Comparison of ENCODE assay signal across 8 cellular contexts in the genomic region with DNA sequence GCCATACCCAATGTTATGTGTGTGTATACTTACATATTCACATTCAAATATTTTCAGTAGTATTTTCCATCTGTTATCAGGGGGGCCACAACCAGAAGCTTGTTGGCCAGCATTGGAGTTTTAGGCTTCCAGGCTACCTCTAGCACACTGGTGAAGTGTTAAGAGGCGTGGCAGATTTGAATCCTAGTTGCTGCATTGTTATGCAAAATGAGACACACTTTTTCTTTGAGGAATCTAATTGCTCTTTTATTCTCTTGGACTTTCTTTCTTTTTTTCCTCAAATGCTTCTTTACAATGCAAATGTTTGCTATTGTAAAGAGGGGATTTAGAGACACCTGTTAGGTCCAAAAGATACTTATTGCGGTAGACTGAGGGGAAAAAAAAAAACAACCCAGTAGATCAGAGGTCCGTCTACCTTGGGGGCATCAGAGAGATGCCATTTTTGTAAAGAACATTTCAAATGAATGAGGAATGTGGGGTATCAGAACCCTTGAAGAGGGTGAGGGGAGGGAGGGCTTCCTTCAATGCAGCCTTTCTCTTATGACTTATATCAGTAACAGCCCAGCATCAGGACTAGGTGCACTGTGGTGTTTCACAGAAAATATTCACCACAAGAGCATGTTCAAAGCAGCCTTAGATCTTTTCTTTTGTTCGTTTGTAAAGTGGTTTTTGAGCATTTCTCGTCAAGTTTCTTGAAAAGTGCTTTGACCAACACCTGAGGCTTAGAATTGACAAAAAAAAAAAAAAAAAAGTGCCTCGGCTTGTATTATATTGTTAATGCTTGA. TPM values are rescaled to one million over a fixed set of nuclear protein-coding genes. Genes with fewer than 3 reads are reported as not detected.
DNase-seq lines count a peak whose midpoint lies in the region; ATAC-seq, FAIRE-seq and TF ChIP-seq lines count a peak whose summit lies in the region.

No MANE protein-coding gene starts in this region.

- intact Hi-C loops in HepG2 (cut with micrococcal nuclease; ENCODE audit: unreplicated experiment): loop anchor here (5.0 kb wide), 1 partner anchor 48 kb away; no protein-coding TSS in a partner anchor
- intact Hi-C loops in transverse colon (cut with DNase I; ENCODE audit: low total_unique reads): no loop called here
- intact Hi-C loops in left colon (cut with DNase I, micrococcal nuclease): no loop called here

- TF ChIP-seq POLR2A in HepG2 (IDR thresholded peaks at IDR 0.05; ENCODE audit: insufficient read depth in 1 of 2, low read depth in 2 of 2, low read length in 2 of 2) (no peak), transverse colon (IDR thresholded peaks at IDR 0.05) (no peak)

- peak overlapping the region; percentile 68; the same call in 1 of the 2 replicates for H3K9ac ChIP-seq in HepG2 (ENCODE audit: insufficient read depth, low read depth, low read length)

- no peaks in the 10 kb centered on the region for H3K27me3 Mint-ChIP-seq in activated naive CD8-positive, alpha-beta T cell treated with anti-CD3 and anti-CD28 coated beads, Interleukin-2, amount 50 U/mL, for 24 hours

- no peak for ATAC-seq in activated naive CD8-positive, alpha-beta T cell treated with anti-CD3 and anti-CD28 coated beads, Interleukin-2, amount 50 U/mL, for 24 hours
- ATAC-seq in HepG2 (no peak), GM18858 (IDR thresholded peaks at IDR 0.05; ENCODE audit: unreplicated experiment) (no peak), left colon (no peak)

- no peak for FAIRE-seq in HepG2 (lab: Jason Lieb, UNC)

- 73% methylated on average over 6 of the region's 6 CpGs for WGBS in HepG2 (ENCODE audit: low lambda C conversion rate)
- WGBS in transverse colon (ENCODE audit: low coverage in 1 of 2), 2 donors: 30 to 43% methylated on average over 6 of the region's 6 CpGs

- CTCF ChIA-PET in HepG2 (lab: Yijun Ruan, JAX; ENCODE audit: low intra/inter-chr PET ratio, low total read pairs): no interaction called here

- H3K79me2 ChIP-seq in HepG2 (ENCODE audit: insufficient read depth, low read length): peaks cover 29% of the 10 kb centered on the region

- H3K27ac ChIP-seq in HepG2 (ENCODE audit: extremely low read length, insufficient read depth, low read length) (no peak overlapping the region), transverse colon (peak overlapping the region; percentile 95 to 99 (median 96))

- H4K20me1 ChIP-seq in HepG2 (ENCODE audit: insufficient read depth, low read length): no peaks in the 10 kb centered on the region

- peak overlapping the region; percentile 91 for H3K4me3 Mint-ChIP-seq in activated naive CD8-positive, alpha-beta T cell treated with anti-CD3 and anti-CD28 coated beads, Interleukin-2, amount 50 U/mL, for 24 hours

- TF ChIP-seq EP300 in HepG2 (IDR thresholded peaks at IDR 0.05; ENCODE audit: low read depth in 2 of 2, low read length in 2 of 2): no peak
- TF ChIP-seq EP300 in HepG2 (CRISPR knock-in tag; IDR thresholded peaks at IDR 0.05; ENCODE audit: borderline replicate concordance): no peak
- TF ChIP-seq EP300 in transverse colon (IDR thresholded peaks at IDR 0.05; ENCODE audit: low read depth): no peak

- POLR2A ChIA-PET in HepG2 (lab: Yijun Ruan, JAX): no interaction called here

- peak overlapping the region; percentile 94 for H3K27ac Mint-ChIP-seq in activated naive CD8-positive, alpha-beta T cell treated with anti-CD3 and anti-CD28 coated beads, Interleukin-2, amount 50 U/mL, for 24 hours

- H3K27me3 ChIP-seq in HepG2 (ENCODE audit: control insufficient read depth in 1 of 2, insufficient read depth in 2 of 2, low read length in 2 of 2) (no peaks in the 10 kb centered on the region; a peak in 1 of 5 replicates), transverse colon (no peaks in the 10 kb centered on the region)

- peak; percentile 15 for DNase-seq in activated naive CD4-positive, alpha-beta T cell treated with Interleukin-2 at 50 U/mL for 16 hours
- no peak for DNase-seq in activated naive CD4-positive, alpha-beta T cell (lab: John Stamatoyannopoulos, UW)
- no peak for DNase-seq in activated naive CD8-positive, alpha-beta T cell treated with anti-CD3 and anti-CD28 coated beads, Interleukin-2, amount 50 U/mL, for 24 hours
- DNase-seq in HepG2 (ENCODE audit: low spot score) (no peak), transverse colon (no peak), left colon (no peak), ecto neural progenitor cell (ENCODE audit: low spot score) (no peak)

- no peaks in the 10 kb centered on the region for H3K9me3 Mint-ChIP-seq in activated naive CD8-positive, alpha-beta T cell treated with anti-CD3 and anti-CD28 coated beads, Interleukin-2, amount 50 U/mL, for 24 hours

- TF ChIP-seq RAD21 in HepG2 (CRISPR knock-in tag; IDR thresholded peaks at IDR 0.05): no peak

- H3K4me3 ChIP-seq in HepG2 (replicated peaks in 1 of 3; ENCODE audit: insufficient read depth in 1 of 3, low read depth in 2 of 3, low read length in 3 of 3) (peak overlapping the region in 2 of 3 experiments; percentile 76 to 84; a peak in 5 of 6 replicates), transverse colon (peak overlapping the region in 3 of 4 donors; percentile 49 to 83 (median 83))

- no peak overlapping the region for H2AFZ ChIP-seq in HepG2 (ENCODE audit: low read length)

- no peak for TF ChIP-seq CTCF in HepG2 (CRISPR knock-in tag; IDR thresholded peaks at IDR 0.05)
- TF ChIP-seq CTCF in transverse colon (IDR thresholded peaks at IDR 0.05): no peak

- in situ Hi-C loops in HepG2 (cut with HindIII; ENCODE audit: extremely low pct_ligation_motif_present, low pct_unique_long_range_greater_than_20kb): loop anchor here (25.0 kb wide), 1 partner anchor 818 kb away; the partner anchor contains the start of gene PUM3
- in situ Hi-C loops in transverse colon (cut with MboI; ENCODE audit: low pct_ligation_motif_present in 1 of 4, low pct_unique_long_range_greater_than_20kb in 1 of 4, low sequenced_read_pairs in 3 of 4): no loop called here

- peak overlapping the region; percentile 93 for H3K4me2 ChIP-seq in HepG2 (ENCODE audit: low read depth, low read length)

- peaks cover 61% of the 10 kb centered on the region for H3K4me1 Mint-ChIP-seq in activated naive CD8-positive, alpha-beta T cell treated with anti-CD3 and anti-CD28 coated beads, Interleukin-2, amount 50 U/mL, for 24 hours

- H3K36me3 ChIP-seq in HepG2 (replicated peaks in 1 of 2; ENCODE audit: control insufficient read depth in 1 of 2, insufficient read depth in 2 of 2, low read length in 2 of 2) (no peaks in the 10 kb centered on the region), transverse colon (no peaks in the 10 kb centered on the region)

- peaks cover 2% of the 10 kb centered on the region for H3K36me3 Mint-ChIP-seq in activated naive CD8-positive, alpha-beta T cell treated with anti-CD3 and anti-CD28 coated beads, Interleukin-2, amount 50 U/mL, for 24 hours (ENCODE audit: low read depth)

- H3K4me1 ChIP-seq in HepG2 (ENCODE audit: insufficient read depth, low read length) (peaks cover 21% of the 10 kb centered on the region), transverse colon (peaks cover 15 to 59% (median 47%) of the 10 kb centered on the region in 4 donors)

- H3K9me3 ChIP-seq in HepG2 (ENCODE audit: low read length): no peaks in the 10 kb centered on the region
- H3K9me3 ChIP-seq in transverse colon: no peaks in the 10 kb centered on the region

- no TSS peak for BruUV-seq in HepG2 (replicated peaks; lab: Mats Ljungman, UMichigan)

TF ChIP-seq in HepG2, 621 proteins besides CTCF, POLR2A, EP300 and RAD21 (continues in another document):
- no peak for TF ChIP-seq TRAFD1 (CRISPR knock-in tag; IDR thresholded peaks at IDR 0.05; ENCODE audit: borderline replicate concordance)
- TF ChIP-seq NONO (IDR thresholded peaks at IDR 0.05): no peak
- no peak for TF ChIP-seq NONO (CRISPR knock-in tag; conservative IDR thresholded peaks at IDR 0.05)

RNA-seq across cellular contexts. Expression of gene SMARCA2, which starts 3.8 kb away (rescaled TPM):
- total RNA-seq in HepG2 (2016; rRNA removed; fragmentation: Illumina TruSeq; extraction: Trizol) (23.7 and 35.5 TPM in 2 replicates), transverse colon (100 to 1,000 TPM in 1 of 4 donors, 10 to 100 TPM in 3; 74.8 to 110 (median 92.4) TPM), left colon (10 to 100 TPM; 89.1 to 92.5 TPM)
- 7.6 and 9.4 TPM in 2 replicates for total RNA-seq in HepG2 (2016; cell fraction: cytosol; rRNA removed; fragmentation: Illumina TruSeq; extraction: Trizol; ENCODE audit: low read depth)
- 22.4 and 29.1 TPM in 2 replicates for total RNA-seq in HepG2 (2016; cell fraction: insoluble cytoplasmic fraction; rRNA removed; fragmentation: Illumina TruSeq; extraction: Trizol)
- 12.8 and 13.5 TPM in 2 replicates for total RNA-seq in HepG2 (2016; cell fraction: membrane; rRNA removed; fragmentation: Illumina TruSeq; extraction: Trizol)
- total RNA-seq in HepG2 (2016; cell fraction: nucleus; rRNA removed; fragmentation: Illumina TruSeq; extraction: Trizol): 40.2 and 47.8 TPM in 2 replicates
- 22.5 and 24.7 TPM in 2 replicates for polyA plus RNA-seq in HepG2 (2011; rRNA removed)
- polyA plus RNA-seq in HepG2 (2011; cell fraction: cytosol; rRNA removed): 14.4 and 15.9 TPM in 2 replicates
- polyA plus RNA-seq in HepG2 (2011; cell fraction: nucleus; rRNA removed): 23.7 and 25.6 TPM in 2 replicates
- polyA plus RNA-seq in HepG2 (2012): 15.0 and 16.7 TPM in 2 replicates
- polyA plus RNA-seq in HepG2 (2016; cell fraction: cytosol; fragmentation: Illumina TruSeq; extraction: Trizol; ENCODE audit: low read depth): 1.1 and 1.4 TPM in 2 replicates
- 25.9 and 26.3 TPM in 2 replicates for polyA plus RNA-seq in HepG2 (2016; cell fraction: insoluble cytoplasmic fraction; fragmentation: Illumina TruSeq; extraction: Trizol; ENCODE audit: low read depth)
- 3.6 and 5.2 TPM in 2 replicates for polyA plus RNA-seq in HepG2 (2016; cell fraction: membrane; fragmentation: Illumina TruSeq; extraction: Trizol; ENCODE audit: low read depth)
- polyA plus RNA-seq in HepG2 (2016; cell fraction: nucleus; fragmentation: Illumina TruSeq; extraction: Trizol; ENCODE audit: insufficient read depth, low read depth): 29.0 and 30.2 TPM in 2 replicates
- polyA minus RNA-seq in HepG2 (2011; rRNA and poly(A)+ RNA removed; ENCODE audit: low replicate concordance): 93.2 and 190 TPM in 2 replicates
- polyA minus RNA-seq in HepG2 (2011; cell fraction: cytosol; rRNA and poly(A)+ RNA removed): 18.9 and 25.9 TPM in 2 replicates
- polyA minus RNA-seq in HepG2 (2011; cell fraction: nucleus; rRNA and poly(A)+ RNA removed): 94.9 and 103 TPM in 2 replicates
